In genomic region chr17:30433514-30433913, GRCh38 we compare ENCODE assay signal across 1 cellular context.
TF ChIP-seq lines count a peak whose summit lies in the region.

No MANE protein-coding gene starts in this region.

TF ChIP-seq in K562, 482 proteins besides CTCF, POLR2A, EP300 and RAD21 (continued from another document):
- peak; percentile 61; the same call in 1 of the 2 replicates for TF ChIP-seq C11orf30 (IDR thresholded peaks at IDR 0.05; ENCODE audit: low read depth)
- no peak for TF ChIP-seq HOXB6 (CRISPR knock-in tag; IDR thresholded peaks at IDR 0.05; ENCODE audit: borderline replicate concordance)
- no peak for TF ChIP-seq LEF1 (IDR thresholded peaks at IDR 0.05)
- peak; percentile 63 for TF ChIP-seq DPF2 (IDR thresholded peaks at IDR 0.05)
- no peak for TF ChIP-seq ZBTB5 (IDR thresholded peaks at IDR 0.05)
- TF ChIP-seq ZNF146 (CRISPR knock-in tag; IDR thresholded peaks at IDR 0.05; ENCODE audit: unreplicated experiment) = no peak
- peak; percentile 72 for TF ChIP-seq FOSL1 (tag; conservative IDR thresholded peaks at IDR 0.05)
- 0 out of 2 replicates have a peak, but pooled peaks have one; percentile 10 for TF ChIP-seq ATF3 (IDR thresholded peaks at IDR 0.05)
- no peak for TF ChIP-seq ATF3 (CRISPR knock-in tag; conservative IDR thresholded peaks at IDR 0.05)
- TF ChIP-seq NFIC (IDR thresholded peaks at IDR 0.05) = peak; percentile 93
- no peak for TF ChIP-seq STAT5A (IDR thresholded peaks at IDR 0.05; ENCODE audit: borderline replicate concordance, low read length)
